ENCODE assay signal across 8 cellular contexts in the genomic region with DNA sequence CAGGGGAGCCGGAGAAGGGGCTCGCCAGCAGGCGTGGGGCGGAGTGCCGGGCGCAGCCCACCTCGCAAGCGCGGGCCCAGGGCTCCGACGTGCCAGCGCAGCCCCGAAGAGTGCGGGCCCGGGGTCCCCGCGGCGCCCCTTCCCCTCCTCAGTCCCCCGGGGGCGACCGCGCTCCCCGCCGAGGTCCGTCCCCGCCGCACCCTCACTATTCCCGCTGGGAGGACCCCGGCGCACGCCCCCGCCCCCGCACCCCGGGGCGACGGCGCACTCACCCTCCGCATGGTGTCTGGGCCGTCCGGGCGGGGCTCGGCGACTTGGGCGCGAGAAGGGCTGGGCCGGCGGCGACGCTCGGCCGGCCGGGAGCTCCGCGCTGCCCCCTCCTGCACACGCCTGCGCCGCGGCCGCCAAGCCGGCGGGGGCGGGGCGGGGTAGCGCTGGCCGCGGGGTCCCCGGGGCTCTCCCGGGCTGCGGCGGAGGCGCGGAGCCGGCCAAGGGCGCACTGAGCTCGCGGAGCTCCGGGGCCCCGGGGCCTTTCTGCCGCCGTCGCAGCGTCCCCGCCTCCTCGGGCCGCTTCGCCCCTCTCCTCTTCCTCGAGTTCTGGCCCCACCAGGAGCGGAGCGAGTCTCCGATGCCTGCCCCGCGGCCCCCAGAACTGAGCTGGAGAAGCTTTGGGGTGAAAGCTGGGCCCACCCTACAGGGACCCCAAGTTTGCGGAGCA.
DNase-seq lines count a peak whose midpoint lies in the region; ATAC-seq and TF ChIP-seq lines count a peak whose summit lies in the region.

No MANE protein-coding gene starts in this region.

- peak overlapping the region; percentile 61 for H3K4me3 ChIP-seq in adipocyte (ENCODE audit: low read length)
- peak overlapping the region; percentile 55 to 62 (median 58) for H3K4me3 ChIP-seq in stomach

- H3K27ac Mint-ChIP-seq in immature natural killer cell = no peak overlapping the region

- H3K36me3 ChIP-seq in adipocyte (ENCODE audit: control insufficient read depth, insufficient read depth, low read length, severe bottlenecking) = no peaks in the 10 kb centered on the region
- H3K36me3 ChIP-seq in stomach = no peaks in the 10 kb centered on the region

- H3K9me3 Mint-ChIP-seq in immature natural killer cell = no peaks in the 10 kb centered on the region

- H3K27me3 ChIP-seq in adipocyte (replicated peaks; ENCODE audit: control insufficient read depth, insufficient read depth, low read length) = peaks cover 63% of the 10 kb centered on the region
- peaks cover 3 to 67% (median 25%) of the 10 kb centered on the region in 3 donors for H3K27me3 ChIP-seq in stomach

- no peaks in the 10 kb centered on the region for H3K9me3 ChIP-seq in adipocyte (ENCODE audit: control insufficient read depth, low read length)
- no peaks in the 10 kb centered on the region for H3K9me3 ChIP-seq in stomach

- WGBS in stomach, 5 donors = 0 to 2% (median 1%) methylated on average over 11 to 90 of the region's 93 CpGs

- no peak for TF ChIP-seq EP300 in stomach (IDR thresholded peaks at IDR 0.05)

- H3K4me1 Mint-ChIP-seq in immature natural killer cell = peaks cover 15 to 17% of the 10 kb centered on the region in 2 donors

- H3K4me1 ChIP-seq in adipocyte (ENCODE audit: control insufficient read depth, insufficient read depth, low read length) = peaks cover 5% of the 10 kb centered on the region
- H3K4me1 ChIP-seq in stomach = peaks cover 23 to 35% (median 25%) of the 10 kb centered on the region in 4 donors

- no peak for TF ChIP-seq CTCF in stomach (IDR thresholded peaks at IDR 0.05)

- no peak overlapping the region for H3K9ac ChIP-seq in adipocyte (ENCODE audit: low read length)

- H3K27me3 Mint-ChIP-seq in immature natural killer cell (ENCODE audit: low read depth in 3 of 3) = peaks cover 11 to 21% (median 21%) of the 10 kb centered on the region in 3 donors

- peak overlapping the region in 1 of 5 donors; percentile 56 for H3K27ac ChIP-seq in stomach

- intact Hi-C loops in stomach (cut with DNase I; ENCODE audit: low total_unique reads) = no loop called here
- intact Hi-C loops in posterior vena cava (cut with DNase I) = no loop called here

- H3K36me3 Mint-ChIP-seq in immature natural killer cell = no peaks in the 10 kb centered on the region

- peak; percentile 72 for ATAC-seq in GM19351 (IDR thresholded peaks at IDR 0.05; ENCODE audit: unreplicated experiment)
- peak; percentile 69 for ATAC-seq in HG03342 (IDR thresholded peaks at IDR 0.05; ENCODE audit: unreplicated experiment)

- peak; percentile 17 for DNase-seq in EL
- peak; percentile 58 for DNase-seq in adipocyte (ENCODE audit: low read depth)
- DNase-seq in immature natural killer cell = peak in 1 of 3 donors; percentile 17
- DNase-seq in stomach = peak; percentile 28
- no peak for DNase-seq in posterior vena cava (ENCODE audit: low spot score)
- no peak for DNase-seq in MV-4-11 (lab: John Stamatoyannopoulos, UW)

- TF ChIP-seq POLR2A in stomach (IDR thresholded peaks at IDR 0.05) = no peak

- peak overlapping the region; percentile 79 to 87 (median 85) for H3K4me3 Mint-ChIP-seq in immature natural killer cell

Comparison
In these comparisons a context has a peak if more than half of its experiments do, and no peak if none do; other contexts are left out.
1. DNase-seq: peak in EL (single experiment), adipocyte (single experiment) and stomach (single experiment); none in posterior vena cava (single experiment) and MV-4-11 (single experiment).